8 cellular contexts compared by ENCODE assay signal in the genomic region with DNA sequence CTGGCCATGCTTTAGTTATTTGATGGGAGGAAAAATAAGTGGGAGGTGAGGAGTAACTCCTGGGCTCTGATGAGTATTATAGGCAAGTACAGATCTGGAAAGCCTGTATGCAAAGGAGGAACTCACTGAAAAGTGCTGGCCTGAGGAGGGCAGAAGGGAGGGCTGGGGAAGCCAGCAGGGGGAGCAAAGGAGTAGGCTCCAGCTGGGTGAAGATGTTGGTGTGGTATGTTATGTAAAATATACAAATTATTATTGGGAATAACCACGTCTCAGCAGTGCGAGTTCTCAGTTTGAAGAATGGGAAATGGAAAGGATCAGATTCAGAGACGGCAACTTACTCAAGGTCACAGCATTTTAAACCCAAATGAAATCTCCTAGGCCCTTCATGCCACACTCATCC. TPM values are rescaled to one million over a fixed set of nuclear protein-coding genes. Genes with fewer than 3 reads are reported as not detected.
DNase-seq lines count a peak whose midpoint lies in the region; ATAC-seq and TF ChIP-seq lines count a peak whose summit lies in the region.
"Not testable (repeated sequence)": the region's sequence is repeated elsewhere in the genome, so short reads cannot be mapped to it uniquely, and the experiment has no call there.

No MANE protein-coding gene starts in this region.

- intact Hi-C loops in left ventricle myocardium superior (cut with micrococcal nuclease): not testable (repeated sequence)

- peak overlapping the region; percentile 74 for H3K4me3 Mint-ChIP-seq in neural crest cell

- ATAC-seq in left ventricle myocardium superior: not testable (repeated sequence)

- H3K4me3 ChIP-seq in AG09309 (ENCODE audit: control insufficient read depth, low read depth, low read length); SJCRH30: not testable (repeated sequence)

- not testable (repeated sequence) for H3K27me3 ChIP-seq in SJCRH30

- not testable (repeated sequence) for H3K27me3 Mint-ChIP-seq in neural crest cell (ENCODE audit: low read depth)

- H3K36me3 Mint-ChIP-seq in neural crest cell (ENCODE audit: low read depth): not testable (repeated sequence)

- not testable (repeated sequence) for H3K27ac Mint-ChIP-seq in neural crest cell (ENCODE audit: unreplicated experiment)

- not testable (repeated sequence) for H3K9me3 ChIP-seq in SJCRH30 (replicated peaks)

- not testable (repeated sequence) for H3K4me1 ChIP-seq in SJCRH30

- H3K9me3 Mint-ChIP-seq in neural crest cell: not testable (repeated sequence)

- H3K27ac ChIP-seq in SJCRH30: not testable (repeated sequence)

- TF ChIP-seq CTCF in AG09309 (IDR thresholded peaks at IDR 0.05; ENCODE audit: control insufficient read depth, insufficient read depth, low read depth, low read length, missing control alignments) (peak; percentile 56), GM20000 (IDR thresholded peaks at IDR 0.05; ENCODE audit: extremely low read depth, missing control alignments) (peak; percentile 54), neural crest cell (conservative IDR thresholded peaks at IDR 0.05) (peak; percentile 54)

- not testable (repeated sequence) for H3K36me3 ChIP-seq in SJCRH30

- peaks cover 25% of the 10 kb centered on the region for H3K4me1 Mint-ChIP-seq in neural crest cell

- DNase-seq in AG09309 (ENCODE audit: low read depth): not testable (repeated sequence)
- DNase-seq in GM20000 (ENCODE audit: low spot score) (peak; percentile 5), SJCRH30 (peak; percentile 43 to 56), cerebellar cortex (ENCODE audit: low spot score) (peak; percentile 27), left ventricle myocardium superior (peak; percentile 72), neural crest cell (ENCODE audit: low read depth, low spot score) (peak; percentile 64)
- peak; percentile 71 for DNase-seq in activated T-cell treated with anti-CD3 and anti-CD28 coated beads, Interleukin-2, amount 50 U/mL, for 1 hour
- DNase-seq in stimulated activated CD8-positive, alpha-beta memory T cell treated with anti-CD3 and anti-CD28 coated beads, Interleukin-15, amount 100 ng/mL, for 1 hour (ENCODE audit: low read depth): peak; percentile 31

RNA-seq across cellular contexts. Expression of gene RABL2A, which starts 39.9 kb away (rescaled TPM):
- 5.2 and 7.5 TPM in 2 replicates for total RNA-seq in SJCRH30 (2014; rRNA removed; shearing (Covaris generic))
- 5.3 TPM for total RNA-seq in left ventricle myocardium superior
- 34.7 and 35.4 TPM in 2 replicates for total RNA-seq in neural crest cell
